Comparison of ENCODE assay signal across 6 cellular contexts in genomic region chr17:8122923-8123694, GRCh38. TPM values are rescaled to one million over a fixed set of nuclear protein-coding genes. Genes with fewer than 3 reads are reported as not detected.
DNase-seq lines count a peak whose midpoint lies in the region; ATAC-seq, FAIRE-seq and TF ChIP-seq lines count a peak whose summit lies in the region.

No MANE protein-coding gene starts in this region.

- H3K9me3 ChIP-seq in K562 (replicated peaks; ENCODE audit: control insufficient read depth, insufficient read depth, low read depth, low read length): no peaks in the 10 kb centered on the region

- H3K9me1 ChIP-seq in K562 (ENCODE audit: control insufficient read depth, insufficient read depth, low read length): no peaks in the 10 kb centered on the region

- DNase-seq in NCI-H2171 treated with DMSO at 0.1 percent for 48 hours (lab: John Stamatoyannopoulos, UW) (peak; percentile 40), NCI-H2171 (lab: John Stamatoyannopoulos, UW) (no peak), K562 (ENCODE audit: extremely low read depth in 1 of 4, low spot score in 3 of 4) (peak in 1 of 4 experiments; percentile 24), neural crest cell (ENCODE audit: low read depth, low spot score) (peak; percentile 28), medulla oblongata (ENCODE audit: extremely low spot score) (no peak), NCI-H2029 treated with DMSO at 0.1 percent for 48 hours (lab: John Stamatoyannopoulos, UW) (no peak)

- H3K79me2 ChIP-seq in K562 (ENCODE audit: control insufficient read depth, insufficient read depth, low read length): no peaks in the 10 kb centered on the region

- H3K36me3 Mint-ChIP-seq in neural crest cell (ENCODE audit: low read depth): peaks cover 15% of the 10 kb centered on the region

- H3K27ac ChIP-seq in K562 (ENCODE audit: extremely low read depth, low read depth, low read length): no peak overlapping the region

- no peak for TF ChIP-seq EP300 in K562 (IDR thresholded peaks at IDR 0.05; ENCODE audit: low read length)

- H3K4me3 ChIP-seq in K562: peak overlapping the region; percentile 65

- TF ChIP-seq CTCF in K562 (IDR thresholded peaks at IDR 0.05 in 2 of 3, conservative IDR thresholded peaks at IDR 0.05 in 1 of 3; ENCODE audit: insufficient read depth in 2 of 3, low read depth in 1 of 3, low read length in 3 of 3): no peak
- no peak for TF ChIP-seq CTCF in neural crest cell (conservative IDR thresholded peaks at IDR 0.05)

- peaks cover 74% of the 10 kb centered on the region for H3K4me1 Mint-ChIP-seq in neural crest cell

- H3K4me2 ChIP-seq in K562 (ENCODE audit: insufficient read depth, low read length): peak overlapping the region; percentile 87

- TF ChIP-seq RAD21 in K562 (CRISPR knock-in tag; conservative IDR thresholded peaks at IDR 0.05 in 1 of 2, IDR thresholded peaks at IDR 0.05 in 1 of 2): no peak

- intact Hi-C loops in K562 (cut with micrococcal nuclease): loop anchor here (5.0 to 10.0 kb wide), 3 partner anchors 49 to 288 kb away; partner anchors contain the start of gene KDM6B

- POLR2A ChIA-PET in K562 (lab: Yijun Ruan, JAX): interaction anchor here (0.6 to 2.1 kb wide), 2 partner anchors 15 to 50 kb away, joined by 3 to 5 read pairs; no protein-coding TSS in a partner anchor

- in situ Hi-C loops in K562 (cut with MboI): loop anchor here (5.0 kb wide), 2 partner anchors 99 to 179 kb away; no protein-coding TSS in a partner anchor

- WGBS in K562 (ENCODE audit: insufficient coverage, low coverage, missing lambda C conversion rate): 6% methylated on average over 32 of the region's 55 CpGs

- peak overlapping the region in 1 of 2 experiments; percentile 85; a peak in 2 of 4 replicates for H3K9ac ChIP-seq in K562 (ENCODE audit: insufficient read depth in 1 of 2, low read depth in 2 of 2, low read length in 2 of 2)

- H3K4me1 ChIP-seq in K562 (replicated peaks in 1 of 2; ENCODE audit: control insufficient read depth in 2 of 2, insufficient read depth in 2 of 2, low read length in 2 of 2): peaks cover 26 to 69% of the 10 kb centered on the region in 2 experiments

- ATAC-seq in K562: no peak

- no peak for TF ChIP-seq POLR2A in K562 (conservative IDR thresholded peaks at IDR 0.05)

- no TSS peak for BruUV-seq in K562 (replicated peaks; lab: Mats Ljungman, UMichigan)

- H2AFZ ChIP-seq in K562 (ENCODE audit: low read depth, low read length): peak overlapping the region; percentile 82

- H3K27ac Mint-ChIP-seq in neural crest cell (ENCODE audit: unreplicated experiment): peak overlapping the region; percentile 65

- 0 out of 5 replicates have a peak, but pooled peaks cover 0 to 11% of the 10 kb centered on the region in 2 experiments for H3K27me3 ChIP-seq in K562 (ENCODE audit: control insufficient read depth in 2 of 2, insufficient read depth in 2 of 2, low read length in 2 of 2)

- H4K20me1 ChIP-seq in K562 (replicated peaks; ENCODE audit: control insufficient read depth, insufficient read depth, low read length): peaks cover 8% of the 10 kb centered on the region; the same call in 1 of the 2 replicates

- FAIRE-seq in K562 (lab: Jason Lieb, UNC): no peak

- H3K9me3 Mint-ChIP-seq in neural crest cell: peaks cover 3% of the 10 kb centered on the region

- H3K27me3 Mint-ChIP-seq in neural crest cell (ENCODE audit: low read depth): peaks cover 90% of the 10 kb centered on the region

- CTCF ChIA-PET in K562 (lab: Yijun Ruan, JAX; ENCODE audit: low intra/inter-chr PET ratio): no interaction called here

- no peaks in the 10 kb centered on the region for H3K36me3 ChIP-seq in K562 (ENCODE audit: control insufficient read depth, insufficient read depth, low read length)

- peak overlapping the region; percentile 88 for H3K4me3 Mint-ChIP-seq in neural crest cell

RNA-seq across cellular contexts. Expression of gene HES7, which starts 0.8 kb away (rescaled TPM):
- total RNA-seq in K562 (2011; cell fraction: chromatin; rRNA removed; ENCODE audit: low replicate concordance): 0.51 and 1.1 TPM in 2 replicates
- total RNA-seq in K562 (2011; cell fraction: nucleolus; rRNA removed): 0.92 and 1.2 TPM in 2 replicates
- total RNA-seq in K562 (2011; cell fraction: nucleoplasm; rRNA removed): 0.66 and 1.3 TPM in 2 replicates
- 0.09 and 0.45 TPM in 2 replicates for total RNA-seq in K562 (2014; rRNA removed)
- 0.22 TPM in 1 of 2 replicates, not detected in the other for total RNA-seq in K562 (2014; rRNA removed; fragmentation: Illumina TruSeq; extraction: Trizol)
- not detected in 2 replicates for total RNA-seq in K562 (2015; rRNA removed; fragmentation: Illumina TruSeq; extraction: Trizol)
- 1.1 and 2.2 TPM in 2 replicates for total RNA-seq in K562 (2021)
- polyA plus RNA-seq in K562 (2011; rRNA removed): 0.14 and 0.31 TPM in 2 replicates
- polyA plus RNA-seq in K562 (2011; cell fraction: cytosol; rRNA removed): 0.16 and 0.94 TPM in 2 replicates
- 1.4 and 3.3 TPM in 2 replicates for polyA plus RNA-seq in K562 (2011; cell fraction: nucleus; rRNA removed)
- 0.22 and 0.29 TPM in 2 replicates for polyA plus RNA-seq in K562 (2012)
- 0.11 and 0.13 TPM in 2 replicates for polyA plus RNA-seq in K562 (2014; fragmentation: Illumina TruSeq; extraction: Trizol)
- polyA plus RNA-seq in K562 (2014; fragmentation: Nextera tagmentation; extraction: Ambion mirVana): under 1 TPM; 0.03 to 0.06 TPM
- polyA plus RNA-seq in K562 (2014; rRNA removed): 0.16 and 1.7 TPM in 2 replicates
- polyA minus RNA-seq in K562 (2011; rRNA and poly(A)+ RNA removed): 0.11 TPM in 1 of 2 replicates, not detected in the other
- not detected in 2 replicates for polyA minus RNA-seq in K562 (2011; cell fraction: cytosol; rRNA and poly(A)+ RNA removed)
- 0.56 and 0.94 TPM in 2 replicates for polyA minus RNA-seq in K562 (2011; cell fraction: nucleus; rRNA and poly(A)+ RNA removed)
- 0.41 and 0.56 TPM in 2 replicates for total RNA-seq in neural crest cell

RNA-seq across cellular contexts. Expression of gene ALOXE3, which starts 4.8 kb away (rescaled TPM):
- 0.12 TPM in 1 of 2 replicates, not detected in the other for total RNA-seq in K562 (2011; cell fraction: chromatin; rRNA removed; ENCODE audit: low replicate concordance)
- not detected in 2 replicates for total RNA-seq in K562 (2011; cell fraction: nucleolus; rRNA removed)
- total RNA-seq in K562 (2011; cell fraction: nucleoplasm; rRNA removed): not detected in 2 replicates
- total RNA-seq in K562 (2014; rRNA removed) (not detected in 2 replicates), K562 (2014; rRNA removed; fragmentation: Illumina TruSeq; extraction: Trizol) (not detected in 2 replicates), K562 (2015; rRNA removed; fragmentation: Illumina TruSeq; extraction: Trizol) (0.04 TPM in 1 of 2 replicates, not detected in the other), K562 (2021) (not detected in 2 replicates), neural crest cell (0.09 TPM in 1 of 2 replicates, not detected in the other)
- polyA plus RNA-seq in K562 (2011; rRNA removed) (not detected in 2 replicates), K562 (2014; fragmentation: Illumina TruSeq; extraction: Trizol) (not detected in 2 replicates), K562 (2014; fragmentation: Nextera tagmentation; extraction: Ambion mirVana) (not detected), K562 (2014; rRNA removed) (0.04 TPM in 1 of 2 replicates, not detected in the other)
- not detected in 2 replicates for polyA plus RNA-seq in K562 (2011; cell fraction: cytosol; rRNA removed)
- 0.03 and 0.06 TPM in 2 replicates for polyA plus RNA-seq in K562 (2011; cell fraction: nucleus; rRNA removed)
- polyA plus RNA-seq in K562 (2012): 0.14 TPM in 1 of 2 replicates, not detected in the other
- not detected in 2 replicates for polyA minus RNA-seq in K562 (2011; rRNA and poly(A)+ RNA removed)
- not detected in 2 replicates for polyA minus RNA-seq in K562 (2011; cell fraction: cytosol; rRNA and poly(A)+ RNA removed)
- polyA minus RNA-seq in K562 (2011; cell fraction: nucleus; rRNA and poly(A)+ RNA removed): not detected in 2 replicates

RNA-seq across cellular contexts. Expression of gene PER1, which starts 29.1 kb away (rescaled TPM):
- total RNA-seq in K562 (2011; cell fraction: chromatin; rRNA removed; ENCODE audit: low replicate concordance): 48.2 and 140 TPM in 2 replicates
- 69.2 and 70.9 TPM in 2 replicates for total RNA-seq in K562 (2011; cell fraction: nucleolus; rRNA removed)
- 56.7 and 63.2 TPM in 2 replicates for total RNA-seq in K562 (2011; cell fraction: nucleoplasm; rRNA removed)
- total RNA-seq in K562 (2014; rRNA removed) (4.5 and 10.5 TPM in 2 replicates), K562 (2014; rRNA removed; fragmentation: Illumina TruSeq; extraction: Trizol) (1.3 and 2.1 TPM in 2 replicates), K562 (2015; rRNA removed; fragmentation: Illumina TruSeq; extraction: Trizol) (1.6 and 2.0 TPM in 2 replicates), K562 (2021) (24.4 and 26.0 TPM in 2 replicates), neural crest cell (38.3 and 51.6 TPM in 2 replicates)
- polyA plus RNA-seq in K562 (2011; rRNA removed) (3.4 and 11.1 TPM in 2 replicates), K562 (2014; fragmentation: Illumina TruSeq; extraction: Trizol) (6.7 and 11.2 TPM in 2 replicates), K562 (2014; fragmentation: Nextera tagmentation; extraction: Ambion mirVana) (under 1 TPM; 0.13 to 0.25 TPM), K562 (2014; rRNA removed) (11.0 TPM in 2 replicates)
- 2.9 and 4.2 TPM in 2 replicates for polyA plus RNA-seq in K562 (2011; cell fraction: cytosol; rRNA removed)
- 21.8 and 47.2 TPM in 2 replicates for polyA plus RNA-seq in K562 (2011; cell fraction: nucleus; rRNA removed)
- polyA plus RNA-seq in K562 (2012): 8.0 and 12.4 TPM in 2 replicates
- polyA minus RNA-seq in K562 (2011; rRNA and poly(A)+ RNA removed): 3.6 and 5.6 TPM in 2 replicates
- 14.1 and 21.2 TPM in 2 replicates for polyA minus RNA-seq in K562 (2011; cell fraction: cytosol; rRNA and poly(A)+ RNA removed)
- 17.4 and 17.8 TPM in 2 replicates for polyA minus RNA-seq in K562 (2011; cell fraction: nucleus; rRNA and poly(A)+ RNA removed)

RNA-seq across cellular contexts. Expression of gene ALOX12B, which starts 35.6 kb away (rescaled TPM):
- not detected in 2 replicates for total RNA-seq in K562 (2011; cell fraction: chromatin; rRNA removed; ENCODE audit: low replicate concordance)
- not detected in 2 replicates for total RNA-seq in K562 (2011; cell fraction: nucleolus; rRNA removed)
- total RNA-seq in K562 (2011; cell fraction: nucleoplasm; rRNA removed): not detected in 2 replicates
- total RNA-seq in K562 (2014; rRNA removed): not detected in 2 replicates
- not detected in 2 replicates for total RNA-seq in K562 (2014; rRNA removed; fragmentation: Illumina TruSeq; extraction: Trizol)
- total RNA-seq in K562 (2015; rRNA removed; fragmentation: Illumina TruSeq; extraction: Trizol): not detected in 2 replicates
- not detected in 2 replicates for total RNA-seq in K562 (2021)
- polyA plus RNA-seq in K562 (2011; rRNA removed): not detected in 2 replicates
- polyA plus RNA-seq in K562 (2011; cell fraction: cytosol; rRNA removed): not detected in 2 replicates
- polyA plus RNA-seq in K562 (2011; cell fraction: nucleus; rRNA removed): not detected in 2 replicates
- polyA plus RNA-seq in K562 (2012): not detected in 2 replicates
- not detected in 2 replicates for polyA plus RNA-seq in K562 (2014; fragmentation: Illumina TruSeq; extraction: Trizol)
- polyA plus RNA-seq in K562 (2014; fragmentation: Nextera tagmentation; extraction: Ambion mirVana): not detected
- polyA plus RNA-seq in K562 (2014; rRNA removed): not detected in 2 replicates
- not detected in 2 replicates for polyA minus RNA-seq in K562 (2011; rRNA and poly(A)+ RNA removed)
- not detected in 2 replicates for polyA minus RNA-seq in K562 (2011; cell fraction: cytosol; rRNA and poly(A)+ RNA removed)
- polyA minus RNA-seq in K562 (2011; cell fraction: nucleus; rRNA and poly(A)+ RNA removed): not detected in 2 replicates
- total RNA-seq in neural crest cell: not detected in 2 replicates

RNA-seq across cellular contexts. Expression of gene VAMP2, which starts 39.6 kb away (rescaled TPM):
- total RNA-seq in K562 (2011; cell fraction: chromatin; rRNA removed; ENCODE audit: low replicate concordance): 54.5 and 58.1 TPM in 2 replicates
- 32.9 and 33.8 TPM in 2 replicates for total RNA-seq in K562 (2011; cell fraction: nucleolus; rRNA removed)
- 75.0 and 137 TPM in 2 replicates for total RNA-seq in K562 (2011; cell fraction: nucleoplasm; rRNA removed)
- total RNA-seq in K562 (2014; rRNA removed) (5.9 and 6.0 TPM in 2 replicates), K562 (2014; rRNA removed; fragmentation: Illumina TruSeq; extraction: Trizol) (4.8 and 5.5 TPM in 2 replicates), K562 (2015; rRNA removed; fragmentation: Illumina TruSeq; extraction: Trizol) (4.4 and 4.9 TPM in 2 replicates), K562 (2021) (17.5 and 23.4 TPM in 2 replicates), neural crest cell (47.2 and 49.7 TPM in 2 replicates)
- polyA plus RNA-seq in K562 (2011; rRNA removed) (13.4 and 22.8 TPM in 2 replicates), K562 (2014; fragmentation: Illumina TruSeq; extraction: Trizol) (28.1 and 31.8 TPM in 2 replicates), K562 (2014; fragmentation: Nextera tagmentation; extraction: Ambion mirVana) (1 to 10 TPM; 2.3 to 3.2 TPM), K562 (2014; rRNA removed) (22.9 and 23.3 TPM in 2 replicates)
- 13.3 and 24.8 TPM in 2 replicates for polyA plus RNA-seq in K562 (2011; cell fraction: cytosol; rRNA removed)
- 83.4 and 84.6 TPM in 2 replicates for polyA plus RNA-seq in K562 (2011; cell fraction: nucleus; rRNA removed)
- 24.0 and 57.3 TPM in 2 replicates for polyA plus RNA-seq in K562 (2012)
- 4.4 and 4.6 TPM in 2 replicates for polyA minus RNA-seq in K562 (2011; rRNA and poly(A)+ RNA removed)
- 4.1 and 5.7 TPM in 2 replicates for polyA minus RNA-seq in K562 (2011; cell fraction: cytosol; rRNA and poly(A)+ RNA removed)
- polyA minus RNA-seq in K562 (2011; cell fraction: nucleus; rRNA and poly(A)+ RNA removed): 10.6 and 12.4 TPM in 2 replicates

Comparison
In these comparisons a context has a peak if more than half of its experiments do, and no peak if none do; other contexts are left out.
1. DNase-seq: peak in NCI-H2171 treated with DMSO at 0.1 percent for 48 hours (single experiment) and neural crest cell (single experiment); none in NCI-H2171 (single experiment), medulla oblongata (single experiment) and NCI-H2029 treated with DMSO at 0.1 percent for 48 hours (single experiment).